8 cellular contexts compared by ENCODE assay signal in the genomic region with DNA sequence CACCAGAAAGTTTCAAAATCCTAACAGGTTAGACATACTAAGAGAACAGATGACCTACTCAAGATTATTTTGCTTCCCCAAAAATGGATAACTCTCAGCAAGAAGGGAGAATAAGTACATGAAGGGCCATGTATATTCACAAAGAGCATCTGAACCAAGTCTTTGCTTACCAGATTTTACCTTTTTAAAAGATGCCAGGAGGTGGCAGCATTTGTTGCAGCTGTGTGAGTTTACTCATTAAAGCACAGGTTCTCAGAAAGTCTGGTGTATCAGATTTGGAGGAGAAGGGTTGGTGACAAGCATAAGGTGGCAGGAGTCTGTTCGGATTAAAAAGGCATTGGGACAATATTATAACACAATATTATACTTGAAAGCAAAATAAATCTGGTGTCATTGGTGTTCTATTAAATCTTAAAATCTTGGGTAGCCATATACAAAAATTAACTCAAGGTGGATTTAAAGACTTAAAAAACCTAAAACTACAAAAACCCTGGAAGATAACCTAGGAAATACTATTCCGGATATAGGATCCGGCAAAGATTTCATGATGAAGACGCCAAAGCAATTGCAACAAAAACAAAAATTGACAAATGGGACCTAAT. TPM values are rescaled to one million over a fixed set of nuclear protein-coding genes. Genes with fewer than 3 reads are reported as not detected.
DNase-seq lines count a peak whose midpoint lies in the region; ATAC-seq and TF ChIP-seq lines count a peak whose summit lies in the region.

No MANE protein-coding gene starts in this region.

- H3K4me3 ChIP-seq in neural cell (ENCODE audit: low read length) = no peak overlapping the region
- H3K4me3 ChIP-seq in aorta (ENCODE audit: low read length in 2 of 2) = no peak overlapping the region

- no peak overlapping the region for H2AFZ ChIP-seq in neural cell (ENCODE audit: low read depth, low read length)

- no peaks in the 10 kb centered on the region for H3K9me3 Mint-ChIP-seq in activated CD8-positive, alpha-beta T cell treated with anti-CD3 and anti-CD28 coated beads for 36 hours

- 31 to 52% methylated on average over 4 of the region's 4 CpGs for WGBS in aorta, 2 donors

- no peaks in the 10 kb centered on the region for H3F3A ChIP-seq in neural cell (ENCODE audit: insufficient read depth, low read length, poor library complexity, severe bottlenecking)

- no peaks in the 10 kb centered on the region for H4K20me1 ChIP-seq in neural cell (ENCODE audit: insufficient read depth)

- H3K4me2 ChIP-seq in neural cell (ENCODE audit: low read length) = no peak overlapping the region

- H3K36me3 Mint-ChIP-seq in activated CD8-positive, alpha-beta T cell treated with anti-CD3 and anti-CD28 coated beads for 36 hours (ENCODE audit: low read depth) = no peaks in the 10 kb centered on the region

- TF ChIP-seq CTCF in activated CD8-positive, alpha-beta T cell treated with anti-CD3 and anti-CD28 coated beads for 36 hours (IDR thresholded peaks at IDR 0.05) = peak; percentile 88
- TF ChIP-seq CTCF in neural cell (IDR thresholded peaks at IDR 0.05; ENCODE audit: poor library complexity, severe bottlenecking) = peak; percentile 81

- H3K27me3 ChIP-seq in neural cell (ENCODE audit: insufficient read depth, low read depth, low read length) (no peaks in the 10 kb centered on the region), aorta (ENCODE audit: control insufficient read depth in 1 of 2, insufficient read depth in 2 of 2, low read length in 1 of 2) (no peaks in the 10 kb centered on the region)

- H3K9ac ChIP-seq in neural cell (ENCODE audit: low read length) = no peak overlapping the region

- no peak overlapping the region for H3K4me3 Mint-ChIP-seq in activated CD8-positive, alpha-beta T cell treated with anti-CD3 and anti-CD28 coated beads for 36 hours

- H3K4me1 ChIP-seq in aorta (ENCODE audit: control insufficient read depth in 1 of 2, insufficient read depth in 2 of 2, low read length in 2 of 2) = no peaks in the 10 kb centered on the region

- H3K36me3 ChIP-seq in neural cell (ENCODE audit: insufficient read depth, low read length) = no peaks in the 10 kb centered on the region
- no peaks in the 10 kb centered on the region for H3K36me3 ChIP-seq in aorta (ENCODE audit: control insufficient read depth in 1 of 2, insufficient read depth in 2 of 2, low read length in 1 of 2)

- DNase-seq in AML-193 (lab: John Stamatoyannopoulos, UW) = peak; percentile 72 to 73
- peak; percentile 6 for DNase-seq in NCI-H510A (lab: John Stamatoyannopoulos, UW)
- peak; percentile 73 for DNase-seq in activated CD8-positive, alpha-beta T cell treated with anti-CD3 and anti-CD28 coated beads for 36 hours
- DNase-seq in aorta = no peak

- peaks cover 48% of the 10 kb centered on the region for H3K4me1 Mint-ChIP-seq in activated CD8-positive, alpha-beta T cell treated with anti-CD3 and anti-CD28 coated beads for 36 hours (ENCODE audit: low read depth)

- peak; percentile 70 for ATAC-seq in GM18519 (IDR thresholded peaks at IDR 0.05; ENCODE audit: low FRiP score, unreplicated experiment)
- ATAC-seq in HG03280 (IDR thresholded peaks at IDR 0.05; ENCODE audit: unreplicated experiment) = peak; percentile 69
- ATAC-seq in activated CD8-positive, alpha-beta T cell treated with anti-CD3 and anti-CD28 coated beads for 36 hours = peak; percentile 77
- peak; percentile 66 for ATAC-seq in esophagus mucosa
- peak; percentile 54 for ATAC-seq in aorta (ENCODE audit: low FRiP score)

- intact Hi-C loops in activated CD8-positive, alpha-beta T cell treated with anti-CD3 and anti-CD28 coated beads for 36 hours (cut with micrococcal nuclease) = loop anchor here (1.0 to 5.0 kb wide), 3 partner anchors 52 to 562 kb away; partner anchors contain the start of gene NFKB1
- intact Hi-C loops in aorta (cut with DNase I) = loop anchor here (5.0 to 10.0 kb wide), 4 partner anchors 165 to 655 kb away; partner anchors contain the start of gene BDH2 (in 1 of the 2)

- no peak overlapping the region for H3K27ac Mint-ChIP-seq in activated CD8-positive, alpha-beta T cell treated with anti-CD3 and anti-CD28 coated beads for 36 hours

- H3K27me3 Mint-ChIP-seq in activated CD8-positive, alpha-beta T cell treated with anti-CD3 and anti-CD28 coated beads for 36 hours = no peaks in the 10 kb centered on the region

- H3K27ac ChIP-seq in neural cell (ENCODE audit: low read length) (no peak overlapping the region), aorta (ENCODE audit: low read depth in 1 of 2, low read length in 2 of 2) (no peak overlapping the region)

- CTCF ChIA-PET in activated CD8-positive, alpha-beta T cell treated with anti-CD3 and anti-CD28 coated beads for 36 hours (lab: Charles Lee) = interaction anchor here (1.2 to 3.0 kb wide), 7 partner anchors 11 to 178 kb away, joined by 3 to 24 read pairs (median 7); no protein-coding TSS in a partner anchor

- no peak for TF ChIP-seq EP300 in neural cell (conservative IDR thresholded peaks at IDR 0.05; ENCODE audit: poor library complexity, severe bottlenecking)

- H3K79me2 ChIP-seq in neural cell (replicated peaks; ENCODE audit: insufficient read depth, low read length) = no peaks in the 10 kb centered on the region

- POLR2A ChIA-PET in activated CD8-positive, alpha-beta T cell treated with anti-CD3 and anti-CD28 coated beads for 36 hours (lab: Charles Lee) = no interaction called here

- H3K9me2 ChIP-seq in neural cell (ENCODE audit: insufficient read depth, low read length) = no peaks in the 10 kb centered on the region

- H3K9me3 ChIP-seq in neural cell (ENCODE audit: low read length) = no peaks in the 10 kb centered on the region
- no peaks in the 10 kb centered on the region for H3K9me3 ChIP-seq in aorta (ENCODE audit: control insufficient read depth, low read length)

- peak; percentile 83 for TF ChIP-seq RAD21 in neural cell (conservative IDR thresholded peaks at IDR 0.05)

TF ChIP-seq in neural cell, 6 proteins besides CTCF, POLR2A, EP300 and RAD21:
- TF ChIP-seq SMC3 (conservative IDR thresholded peaks at IDR 0.05; ENCODE audit: poor library complexity) (peak; percentile 90), EZH2 (IDR thresholded peaks at IDR 0.05; ENCODE audit: borderline replicate concordance, insufficient read depth, low read length, poor library complexity, severe bottlenecking) (no peak)

RNA-seq across cellular contexts. Expression of gene NFKB1, which starts 51.3 kb away (rescaled TPM):
- 100 to 1,000 TPM; 224 to 230 TPM for total RNA-seq in activated CD8-positive, alpha-beta T cell treated with anti-CD3 and anti-CD28 coated beads for 36 hours
- total RNA-seq in esophagus mucosa = 35.2 TPM
- 4.5 and 8.6 TPM in 2 replicates for polyA plus RNA-seq in neural cell
- 3.5 and 7.1 TPM in 2 replicates for polyA minus RNA-seq in neural cell
- 10 to 100 TPM; 39.8 to 48.4 TPM for total RNA-seq in aorta
- polyA plus RNA-seq in aorta = 10 to 100 TPM; 10.9 to 12.1 TPM

Comparison
In these comparisons a context has a peak if more than half of its experiments do, and no peak if none do; other contexts are left out.
1. DNase-seq: peak in AML-193 (2 of 2), NCI-H510A (single experiment) and activated CD8-positive, alpha-beta T cell treated with anti-CD3 and anti-CD28 coated beads for 36 hours (single experiment); none in aorta (0 of 2).
2. Peak in every context shown above with its lines, with median percentiles within 50 percentile points of each other: ATAC-seq.